In genomic region chr13:43041368-43041921, GRCh38 we compare ENCODE assay signal across 12 cellular contexts.
DNase-seq lines count a peak whose midpoint lies in the region; ATAC-seq, FAIRE-seq and TF ChIP-seq lines count a peak whose summit lies in the region.
"Had no signal": no experiment of that assay in that cellular context is flagged by ENCODE, and none has a peak within 500 bp of the region (broad histone marks: within the 10 kb centered on the region; RNA-seq: fewer than 3 reads in every experiment).

No MANE protein-coding gene starts in this region.

- H3K4me1 Mint-ChIP-seq in nephron progenitor cell, result peaks cover 32% of the 10 kb centered on the region

- peak; percentile 54 for ATAC-seq in GM18870 (IDR thresholded peaks at IDR 0.05; ENCODE audit: unreplicated experiment)
- peak; percentile 66 for ATAC-seq in GM21786 (IDR thresholded peaks at IDR 0.05; ENCODE audit: unreplicated experiment)
- peak; percentile 62 for ATAC-seq in HG03460 (IDR thresholded peaks at IDR 0.05; ENCODE audit: unreplicated experiment)

- H3K4me3 Mint-ChIP-seq in nephron progenitor cell, result no peak overlapping the region
- H3K4me3 Mint-ChIP-seq: activated naive CD4-positive, alpha-beta T cell treated with anti-CD3 and anti-CD28 coated beads, Interleukin-2, amount 10 ng/mL, durations not matched to agents 7 days and 5 days had no signal

- in situ Hi-C loops in GM13976 (cut with MboI; ENCODE audit: low sequenced_read_pairs, unreplicated experiment), result no loop called here

- H3K9me3 Mint-ChIP-seq in nephron progenitor cell, result peaks cover 44% of the 10 kb centered on the region
- H3K9me3 Mint-ChIP-seq: activated naive CD4-positive, alpha-beta T cell treated with anti-CD3 and anti-CD28 coated beads, Interleukin-2, amount 10 ng/mL, durations not matched to agents 7 days and 5 days had no signal

- DNase-seq in nephron progenitor cell, result no peak
- DNase-seq in HTR-8/SVneo (ENCODE audit: insufficient read length, low spot score), result no peak
- no peak for DNase-seq in NCI-H2029 (lab: John Stamatoyannopoulos, UW)
- DNase-seq in GM13976 (ENCODE audit: low spot score), result no peak
- DNase-seq in activated effector memory CD4-positive, alpha-beta T cell treated with Interleukin-2 at 50 U/mL for 16 hours, result no peak
- DNase-seq: activated naive CD4-positive, alpha-beta T cell treated with anti-CD3 and anti-CD28 coated beads, Interleukin-2, amount 10 ng/mL, durations not matched to agents 7 days and 5 days; dorsolateral prefrontal cortex; left ventricle myocardium superior; NCI-H1092 had no signal

- peak overlapping the region; percentile 29 for H3K27ac Mint-ChIP-seq in nephron progenitor cell
- H3K27ac Mint-ChIP-seq: activated naive CD4-positive, alpha-beta T cell treated with anti-CD3 and anti-CD28 coated beads, Interleukin-2, amount 10 ng/mL, durations not matched to agents 7 days and 5 days had no signal

- no peaks in the 10 kb centered on the region for H3K27me3 Mint-ChIP-seq in nephron progenitor cell (ENCODE audit: low read depth, poor library complexity)
- H3K27me3 Mint-ChIP-seq: activated naive CD4-positive, alpha-beta T cell treated with anti-CD3 and anti-CD28 coated beads, Interleukin-2, amount 10 ng/mL, durations not matched to agents 7 days and 5 days had no signal

- H3K36me3 Mint-ChIP-seq in nephron progenitor cell (ENCODE audit: low read depth), result peaks cover 87% of the 10 kb centered on the region

- no peak for FAIRE-seq in HTR-8/SVneo (lab: Jason Lieb, UNC)

- no peak for TF ChIP-seq CTCF in nephron progenitor cell (IDR thresholded peaks at IDR 0.05)
- TF ChIP-seq CTCF in GM13976 (IDR thresholded peaks at IDR 0.05; ENCODE audit: borderline replicate concordance, control extremely low read depth, extremely low read depth, insufficient read depth, missing control alignments), result no peak
